Comparison of ENCODE assay signal across 38 cellular contexts in the genomic region with DNA sequence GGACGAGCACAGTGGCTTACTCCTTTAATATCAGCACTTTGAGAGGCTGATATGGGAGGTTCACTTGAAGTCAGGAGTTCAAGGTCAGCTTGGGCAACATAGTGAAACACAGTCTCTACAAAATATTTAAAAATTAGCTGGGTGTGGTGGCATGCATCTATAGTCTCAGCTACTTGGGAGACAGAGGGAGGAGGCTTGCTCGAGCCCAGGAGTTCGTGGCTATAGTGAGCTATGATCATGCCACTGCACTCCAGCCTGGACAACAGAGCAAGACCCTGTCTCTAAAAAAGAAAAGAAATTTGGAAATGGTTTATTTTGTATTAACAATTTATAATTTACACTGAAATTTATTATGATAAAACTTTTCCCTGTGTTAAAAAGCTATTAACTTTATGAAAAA. TPM values are rescaled to one million over a fixed set of nuclear protein-coding genes. Genes with fewer than 3 reads are reported as not detected.
"Had no signal": no experiment of that assay in that cellular context is flagged by ENCODE, and none has a peak within 500 bp of the region (broad histone marks: within the 10 kb centered on the region; RNA-seq: fewer than 3 reads in every experiment).

No MANE protein-coding gene starts in this region.

- H3K27me3 Mint-ChIP-seq: activated B cell treated with CpG ODN at 0.5 μM for 24 hours; activated CD4-positive, alpha-beta memory T cell treated with anti-CD3 and anti-CD28 coated beads for 36 hours; activated CD4-positive, alpha-beta T cell treated with anti-CD3 and anti-CD28 coated beads, Interleukin-2, amount 10 ng/mL, durations not matched to agents 24 days and 14 days; activated CD8-positive, alpha-beta T cell treated with anti-CD3 and anti-CD28 coated beads for 36 hours; activated naive CD8-positive, alpha-beta T cell treated with anti-CD3 and anti-CD28 coated beads for 36 hours; activated T-helper 17 cell treated with anti-CD3 and anti-CD28 coated beads, Interleukin-2, amount 50 U/mL, for 72 hours had no signal

- H3K4me1 ChIP-seq: adrenal gland, breast epithelium had no signal

- H3K27ac Mint-ChIP-seq: activated B cell treated with CpG ODN at 0.5 μM for 24 hours; activated CD4-positive, alpha-beta memory T cell treated with anti-CD3 and anti-CD28 coated beads for 36 hours; activated CD4-positive, alpha-beta T cell treated with anti-CD3 and anti-CD28 coated beads, Interleukin-2, amount 10 ng/mL, durations not matched to agents 24 days and 14 days; activated CD8-positive, alpha-beta T cell treated with anti-CD3 and anti-CD28 coated beads for 36 hours; activated naive CD4-positive, alpha-beta T cell treated with anti-CD3 and anti-CD28 coated beads for 36 hours; activated naive CD4-positive, alpha-beta T cell treated with anti-CD3 and anti-CD28 coated beads, Interleukin-2, amount 50 U/mL, for 72 hours; activated naive CD8-positive, alpha-beta T cell treated with anti-CD3 and anti-CD28 coated beads for 36 hours; activated T-cell treated with anti-CD3 and anti-CD28 coated beads, Interleukin-2, amount 50 U/mL, for 72 hours; activated T-helper 1 cell treated with anti-CD3 and anti-CD28 coated beads, Interleukin-12 subunit alpha, Interleukin-12 subunit beta, Interleukin-2, Interleukin-4 antibody, amounts not matched to agents 30 ng/mL and 10 ng/mL and 1 ng/mL, durations not matched to agents 14 hours and 24 hours and 36 hours; activated T-helper 17 cell treated with anti-CD3 and anti-CD28 coated beads, Interleukin-2, amount 50 U/mL, for 72 hours; T-helper 1 cell treated with Interleukin-12 subunit alpha and Interleukin-12 subunit beta and Interleukin-4 antibody, amounts not matched to agents 30 μg/mL and 1 μg/mL, for 36 hours; T-helper 2 cell treated with Interferon-gamma antibody and Interleukin-4, amounts not matched to agents 5 μg/mL and 100 μg/mL, for 36 hours had no signal

- H3K4me1 Mint-ChIP-seq: activated B cell treated with CpG ODN at 0.5 μM for 24 hours; activated CD4-positive, alpha-beta T cell treated with anti-CD3 and anti-CD28 coated beads, Interleukin-2, amount 10 ng/mL, durations not matched to agents 24 days and 14 days; activated naive CD8-positive, alpha-beta T cell treated with anti-CD3 and anti-CD28 coated beads for 36 hours; activated T-helper 17 cell treated with anti-CD3 and anti-CD28 coated beads, Interleukin-2, amount 50 U/mL, for 72 hours had no signal

- H3K4me3 Mint-ChIP-seq: activated B cell treated with CpG ODN at 0.5 μM for 24 hours; activated CD4-positive, alpha-beta memory T cell treated with anti-CD3 and anti-CD28 coated beads for 36 hours; activated CD4-positive, alpha-beta T cell treated with anti-CD3 and anti-CD28 coated beads, Interleukin-2, amount 10 ng/mL, durations not matched to agents 24 days and 14 days; activated CD8-positive, alpha-beta T cell treated with anti-CD3 and anti-CD28 coated beads for 36 hours; activated naive CD4-positive, alpha-beta T cell treated with anti-CD3 and anti-CD28 coated beads for 36 hours; activated naive CD8-positive, alpha-beta T cell treated with anti-CD3 and anti-CD28 coated beads for 36 hours; activated T-cell treated with anti-CD3 and anti-CD28 coated beads, Interleukin-2, amount 50 U/mL, for 4 hours; activated T-cell treated with anti-CD3 and anti-CD28 coated beads, Interleukin-2, amount 50 U/mL, for 72 hours; activated T-helper 1 cell treated with anti-CD3 and anti-CD28 coated beads, Interleukin-12 subunit alpha, Interleukin-12 subunit beta, Interleukin-2, Interleukin-4 antibody, amounts not matched to agents 30 ng/mL and 10 ng/mL and 1 ng/mL, durations not matched to agents 14 hours and 24 hours and 36 hours; activated T-helper 17 cell treated with anti-CD3 and anti-CD28 coated beads, Interleukin-2, amount 50 U/mL, for 72 hours; T-helper 1 cell treated with Interleukin-12 subunit alpha and Interleukin-12 subunit beta and Interleukin-4 antibody, amounts not matched to agents 30 μg/mL and 1 μg/mL, for 36 hours; T-helper 2 cell treated with Interferon-gamma antibody and Interleukin-4, amounts not matched to agents 5 μg/mL and 100 μg/mL, for 36 hours had no signal

- ATAC-seq: activated CD8-positive, alpha-beta T cell treated with anti-CD3 and anti-CD28 coated beads for 36 hours; activated naive CD4-positive, alpha-beta T cell treated with anti-CD3 and anti-CD28 coated beads, Interleukin-2, amount 50 U/mL, for 72 hours; activated T-cell treated with anti-CD3 and anti-CD28 coated beads, Interleukin-2, amount 50 U/mL, for 4 hours; activated T-cell treated with anti-CD3 and anti-CD28 coated beads, Interleukin-2, amount 50 U/mL, for 72 hours; activated T-helper 17 cell treated with anti-CD3 and anti-CD28 coated beads, Interleukin-2, amount 50 U/mL, for 72 hours; body of pancreas had no signal

- H3K36me3 Mint-ChIP-seq: activated naive CD4-positive, alpha-beta T cell treated with anti-CD3 and anti-CD28 coated beads, Interleukin-2, amount 50 U/mL, for 72 hours had no signal

- H3K9me3 ChIP-seq: adrenal gland, breast epithelium had no signal

- H3K4me3 ChIP-seq: adrenal gland, body of pancreas, breast epithelium had no signal

- DNase-seq: activated B cell treated with CpG ODN at 0.5 μM for 24 hours; activated CD4-positive, alpha-beta memory T cell treated with anti-CD3 and anti-CD28 coated beads for 36 hours; activated CD4-positive, alpha-beta T cell treated with anti-CD3 and anti-CD28 coated beads for 4 hours; activated CD4-positive, alpha-beta T cell treated with anti-CD3 and anti-CD28 coated beads, Interleukin-2, amount 10 ng/mL, durations not matched to agents 24 days and 14 days; activated CD4-positive, alpha-beta T cell treated with anti-CD3 and anti-CD28 coated beads, Interleukin-2, amount 50 U/mL, for 1 hour; activated CD4-positive, alpha-beta T cell treated with anti-CD3 and anti-CD28 coated beads, Interleukin-2, amount 50 U/mL, for 4 hours; activated CD4-positive, CD25-positive, alpha-beta regulatory T cell treated with anti-CD3 and anti-CD28 coated beads, Interleukin-2, amount 50 U/mL, for 72 hours; activated CD8-positive, alpha-beta memory T cell treated with anti-CD3 and anti-CD28 coated beads, Interleukin-2, amount 50 U/mL, for 4 hours; activated CD8-positive, alpha-beta T cell treated with anti-CD3 and anti-CD28 coated beads for 36 hours; activated effector memory CD4-positive, alpha-beta T cell treated with anti-CD3 and anti-CD28 coated beads, Interleukin-2, amount 50 U/mL, for 16 hours; activated gamma-delta T cell treated with Interleukin-2 at 50 U/mL for 16 hours; activated naive CD4-positive, alpha-beta T cell; activated naive CD4-positive, alpha-beta T cell treated with anti-CD3 and anti-CD28 coated beads for 36 hours; activated naive CD4-positive, alpha-beta T cell treated with anti-CD3 and anti-CD28 coated beads, Interleukin-2, amount 50 U/mL, for 16 hours; activated naive CD8-positive, alpha-beta T cell treated with anti-CD3 and anti-CD28 coated beads for 36 hours; activated T-cell treated with anti-CD3 and anti-CD28 coated beads for 4 hours; activated T-cell treated with anti-CD3 and anti-CD28 coated beads, Interleukin-2, amount 50 U/mL, for 1 hour; activated T-cell treated with anti-CD3 and anti-CD28 coated beads, Interleukin-2, amount 50 U/mL, for 4 hours; activated T-cell treated with anti-CD3 and anti-CD28 coated beads, Interleukin-2, amount 50 U/mL, for 72 hours; adrenal gland; amniotic stem cell; aorta; body of pancreas; brain microvascular endothelial cell; central memory CD4-positive, alpha-beta T cell; T-helper 1 cell; T-helper 2 cell; T-helper 9 cell had no signal

- H3K36me3 ChIP-seq: adrenal gland, brain microvascular endothelial cell, breast epithelium had no signal

- H3K9me3 Mint-ChIP-seq: activated CD4-positive, alpha-beta memory T cell treated with anti-CD3 and anti-CD28 coated beads for 36 hours; activated CD4-positive, alpha-beta T cell treated with anti-CD3 and anti-CD28 coated beads, Interleukin-2, amount 10 ng/mL, durations not matched to agents 24 days and 14 days; activated CD8-positive, alpha-beta T cell treated with anti-CD3 and anti-CD28 coated beads for 36 hours; activated naive CD4-positive, alpha-beta T cell treated with anti-CD3 and anti-CD28 coated beads for 36 hours; activated naive CD4-positive, alpha-beta T cell treated with anti-CD3 and anti-CD28 coated beads, Interleukin-2, amount 50 U/mL, for 72 hours; activated naive CD8-positive, alpha-beta T cell treated with anti-CD3 and anti-CD28 coated beads for 36 hours; activated T-cell treated with anti-CD3 and anti-CD28 coated beads, Interleukin-2, amount 50 U/mL, for 4 hours; activated T-cell treated with anti-CD3 and anti-CD28 coated beads, Interleukin-2, amount 50 U/mL, for 72 hours; activated T-helper 1 cell treated with anti-CD3 and anti-CD28 coated beads, Interleukin-12 subunit alpha, Interleukin-12 subunit beta, Interleukin-2, Interleukin-4 antibody, amounts not matched to agents 30 ng/mL and 10 ng/mL and 1 ng/mL, durations not matched to agents 14 hours and 24 hours and 36 hours; activated T-helper 17 cell treated with anti-CD3 and anti-CD28 coated beads, Interleukin-2, amount 50 U/mL, for 72 hours; T-helper 1 cell treated with Interleukin-12 subunit alpha and Interleukin-12 subunit beta and Interleukin-4 antibody, amounts not matched to agents 30 μg/mL and 1 μg/mL, for 36 hours; T-helper 2 cell treated with Interferon-gamma antibody and Interleukin-4, amounts not matched to agents 5 μg/mL and 100 μg/mL, for 36 hours had no signal

- H3K27ac ChIP-seq: adrenal gland, body of pancreas, brain microvascular endothelial cell, breast epithelium had no signal

- H3K27me3 ChIP-seq: adrenal gland, body of pancreas, brain microvascular endothelial cell, breast epithelium had no signal

RNA-seq across cellular contexts. Expression of gene ANGPTL3, which starts 1.7 kb away (rescaled TPM):
- total RNA-seq: activated B cell treated with CpG ODN at 0.5 μM for 24 hours; activated CD4-positive, alpha-beta memory T cell treated with anti-CD3 and anti-CD28 coated beads for 36 hours; activated CD4-positive, alpha-beta T cell treated with anti-CD3 and anti-CD28 coated beads, Interleukin-2, amount 10 ng/mL, durations not matched to agents 24 days and 14 days; activated CD8-positive, alpha-beta memory T cell treated with anti-CD3 and anti-CD28 coated beads for 36 hours; activated CD8-positive, alpha-beta T cell treated with anti-CD3 and anti-CD28 coated beads for 36 hours; activated naive CD4-positive, alpha-beta T cell treated with anti-CD3 and anti-CD28 coated beads for 36 hours; activated naive CD4-positive, alpha-beta T cell treated with anti-CD3 and anti-CD28 coated beads, Interleukin-2, amount 50 U/mL, for 72 hours; activated naive CD8-positive, alpha-beta T cell treated with anti-CD3 and anti-CD28 coated beads for 36 hours; activated T-cell treated with anti-CD3 and anti-CD28 coated beads, Interleukin-2, amount 50 U/mL, for 4 hours; activated T-cell treated with anti-CD3 and anti-CD28 coated beads, Interleukin-2, amount 50 U/mL, for 72 hours; activated T-helper 1 cell treated with anti-CD3 and anti-CD28 coated beads, Interleukin-12 subunit alpha, Interleukin-12 subunit beta, Interleukin-2, Interleukin-4 antibody, amounts not matched to agents 30 ng/mL and 10 ng/mL and 1 ng/mL, durations not matched to agents 14 hours and 24 hours and 36 hours; activated T-helper 17 cell treated with anti-CD3 and anti-CD28 coated beads, Interleukin-2, amount 50 U/mL, for 72 hours; aorta; astrocyte; breast epithelium; cardiac septum; cerebellum had no signal
